In genomic region chr1:107844009-107844408, GRCh38 we compare ENCODE assay signal across 19 cellular contexts.
DNase-seq lines count a peak whose midpoint lies in the region; ATAC-seq and TF ChIP-seq lines count a peak whose summit lies in the region.
"Had no signal": no experiment of that assay in that cellular context is flagged by ENCODE, and none has a peak within 500 bp of the region (broad histone marks: within the 10 kb centered on the region; RNA-seq: fewer than 3 reads in every experiment).

No MANE protein-coding gene starts in this region.

- no peak overlapping the region for H3K4ac ChIP-seq in mesenchymal stem cell (ENCODE audit: low read depth in 1 of 2, low read length in 2 of 2)

- in situ Hi-C loops in HAP-1 (cut with MboI; ENCODE audit: low sequenced_read_pairs), result no loop called here

- H3K27ac ChIP-seq in mesenchymal stem cell (ENCODE audit: low read length, poor library complexity, severe bottlenecking), result no peak overlapping the region
- H3K27ac ChIP-seq: right atrium auricular region, VCaP had no signal

- H3K27me3 Mint-ChIP-seq in stimulated activated naive CD8-positive, alpha-beta T cell treated with anti-CD3 and anti-CD28 coated beads, Interleukin-15, Interleukin-2, amounts not matched to agents 100 ng/mL and 50 ng/mL, for 24 hours, result no peaks in the 10 kb centered on the region
- no peaks in the 10 kb centered on the region for H3K27me3 Mint-ChIP-seq in T-helper 17 cell

- H4K91ac ChIP-seq in mesenchymal stem cell (ENCODE audit: low read length), result no peak overlapping the region

- H3K9me3 ChIP-seq in T-helper 17 cell (ENCODE audit: control insufficient read depth, low read length, poor library complexity, severe bottlenecking) (no peaks in the 10 kb centered on the region), mesenchymal stem cell (ENCODE audit: control insufficient read depth, low read length) (no peaks in the 10 kb centered on the region), HAP-1 (no peaks in the 10 kb centered on the region), BE2C (no peaks in the 10 kb centered on the region; the same call in 1 of the 2 replicates)

- peaks cover 66% of the 10 kb centered on the region for H3K4me1 Mint-ChIP-seq in stimulated activated naive CD8-positive, alpha-beta T cell treated with anti-CD3 and anti-CD28 coated beads, Interleukin-15, Interleukin-2, amounts not matched to agents 100 ng/mL and 50 ng/mL, for 24 hours (ENCODE audit: low read depth)
- peaks cover 26% of the 10 kb centered on the region for H3K4me1 Mint-ChIP-seq in T-helper 17 cell

- 95% methylated on average over 6 of the region's 6 CpGs for WGBS in mesenchymal stem cell

- TF ChIP-seq CTCF in BE2C (IDR thresholded peaks at IDR 0.05; ENCODE audit: low read depth, low read length), result no peak

- no peaks in the 10 kb centered on the region for H3K79me1 ChIP-seq in mesenchymal stem cell (replicated peaks; ENCODE audit: low read length, poor library complexity, severe bottlenecking)

- no peak overlapping the region for H2AK5ac ChIP-seq in mesenchymal stem cell (ENCODE audit: low read length, severe bottlenecking)

- H3K4me3 ChIP-seq in mesenchymal stem cell (ENCODE audit: insufficient read depth in 1 of 2, low read depth in 1 of 2, low read length in 2 of 2) (no peak overlapping the region), HAP-1 (no peak overlapping the region), BE2C (ENCODE audit: low read depth, low read length) (no peak overlapping the region)
- H3K4me3 ChIP-seq: right atrium auricular region had no signal

- H4K8ac ChIP-seq in mesenchymal stem cell (ENCODE audit: low read length), result no peak overlapping the region

- H2BK12ac ChIP-seq in mesenchymal stem cell (ENCODE audit: low read length in 2 of 2), result no peak overlapping the region

- H3K4me1 ChIP-seq in mesenchymal stem cell (ENCODE audit: control insufficient read depth, insufficient read depth, low read depth, low read length) (no peaks in the 10 kb centered on the region), HAP-1 (no peaks in the 10 kb centered on the region), BE2C (no peaks in the 10 kb centered on the region)

- no peaks in the 10 kb centered on the region for H3K36me3 ChIP-seq in mesenchymal stem cell (ENCODE audit: control insufficient read depth in 1 of 2, insufficient read depth in 2 of 2, low read depth in 1 of 2, low read length in 2 of 2)
- no peaks in the 10 kb centered on the region for H3K36me3 ChIP-seq in HAP-1 (replicated peaks)
- H3K36me3 ChIP-seq in BE2C, result no peaks in the 10 kb centered on the region
- H3K36me3 ChIP-seq: right atrium auricular region had no signal

- no peak overlapping the region for H3K4me2 ChIP-seq in mesenchymal stem cell (ENCODE audit: low read length, poor library complexity, severe bottlenecking)

- H3K23ac ChIP-seq in mesenchymal stem cell (ENCODE audit: low read length in 2 of 2), result no peak overlapping the region

- H3K36me3 Mint-ChIP-seq in stimulated activated naive CD8-positive, alpha-beta T cell treated with anti-CD3 and anti-CD28 coated beads, Interleukin-15, Interleukin-2, amounts not matched to agents 100 ng/mL and 50 ng/mL, for 24 hours (ENCODE audit: low read depth), result peaks cover 15% of the 10 kb centered on the region
- H3K36me3 Mint-ChIP-seq in T-helper 17 cell (ENCODE audit: low read depth), result peaks cover 5% of the 10 kb centered on the region
- H3K36me3 Mint-ChIP-seq: mesothelial cell of epicardium had no signal

- H3K9me3 Mint-ChIP-seq in stimulated activated naive CD8-positive, alpha-beta T cell treated with anti-CD3 and anti-CD28 coated beads, Interleukin-15, Interleukin-2, amounts not matched to agents 100 ng/mL and 50 ng/mL, for 24 hours, result no peaks in the 10 kb centered on the region

- peak overlapping the region; percentile 79 for H3K27ac Mint-ChIP-seq in stimulated activated naive CD8-positive, alpha-beta T cell treated with anti-CD3 and anti-CD28 coated beads, Interleukin-15, Interleukin-2, amounts not matched to agents 100 ng/mL and 50 ng/mL, for 24 hours
- H3K27ac Mint-ChIP-seq in T-helper 17 cell, result peak overlapping the region; percentile 41
- H3K27ac Mint-ChIP-seq: mesothelial cell of epicardium had no signal

- ATAC-seq in stimulated activated naive CD8-positive, alpha-beta T cell treated with anti-CD3 and anti-CD28 coated beads, Interleukin-15, Interleukin-2, amounts not matched to agents 100 U/mL and 50 U/mL, for 24 hours, result no peak
- ATAC-seq in T-helper 17 cell, result peak; percentile 21
- ATAC-seq: HepG2 had no signal

- no peak overlapping the region for H2BK5ac ChIP-seq in mesenchymal stem cell (ENCODE audit: low read depth, low read length, poor library complexity, severe bottlenecking)

- peak overlapping the region; percentile 48 for H2BK15ac ChIP-seq in mesenchymal stem cell (ENCODE audit: low read depth, poor library complexity, severe bottlenecking)

- H3K9ac ChIP-seq in mesenchymal stem cell (ENCODE audit: low read length), result no peak overlapping the region

- no peak overlapping the region for H2BK120ac ChIP-seq in mesenchymal stem cell (ENCODE audit: low read depth, low read length)

- H3K4me3 Mint-ChIP-seq in stimulated activated naive CD8-positive, alpha-beta T cell treated with anti-CD3 and anti-CD28 coated beads, Interleukin-15, Interleukin-2, amounts not matched to agents 100 ng/mL and 50 ng/mL, for 24 hours, result peak overlapping the region; percentile 55
- H3K4me3 Mint-ChIP-seq in T-helper 17 cell, result peak overlapping the region; percentile 62
- H3K4me3 Mint-ChIP-seq: mesothelial cell of epicardium had no signal

- H3K14ac ChIP-seq in mesenchymal stem cell (ENCODE audit: low read length in 2 of 2), result no peak overlapping the region

- H3K27me3 ChIP-seq in mesenchymal stem cell (ENCODE audit: control insufficient read depth in 1 of 2, insufficient read depth in 1 of 2, low read length in 2 of 2), result no peaks in the 10 kb centered on the region
- no peaks in the 10 kb centered on the region for H3K27me3 ChIP-seq in HAP-1 (ENCODE audit: low read depth)
- peaks cover 10% of the 10 kb centered on the region for H3K27me3 ChIP-seq in BE2C
- H3K27me3 ChIP-seq: right atrium auricular region had no signal

- no peak for DNase-seq in stimulated activated naive CD8-positive, alpha-beta T cell treated with anti-CD3 and anti-CD28 coated beads, Interleukin-15, Interleukin-2, amounts not matched to agents 100 U/mL and 50 U/mL, for 24 hours
- no peak for DNase-seq in T-helper 17 cell
- no peak for DNase-seq in mesenchymal stem cell
- DNase-seq in stimulated activated CD4-positive, alpha-beta T cell treated with anti-CD3 and anti-CD28 coated beads, Interleukin-2, amount 100 ng/mL, for 48 hours, result no peak
- DNase-seq in HAP-1 (ENCODE audit: low spot score in 2 of 2), result no peak
- no peak for DNase-seq in BE2C
- DNase-seq: caudate nucleus; effector CD4-positive, alpha-beta T cell; head of caudate nucleus; islet precursor cell; MM.1S; NCI-H187; NCI-H345; occipital lobe had no signal

- no peak overlapping the region for H2AFZ ChIP-seq in mesenchymal stem cell (ENCODE audit: low read depth, low read length)

- peak overlapping the region in 1 of 2 experiments; percentile 34 for H3K18ac ChIP-seq in mesenchymal stem cell (ENCODE audit: low read depth in 1 of 2, low read length in 2 of 2)
